ENCODE assay signal across 1 cellular context in genomic region chr2:241110607-241111442, GRCh38.
A peak's percentile ranks its signal among the peaks of the same experiment; 100 is the strongest.
TF ChIP-seq lines count a peak whose summit lies in the region.

No MANE protein-coding gene starts in this region.

TF ChIP-seq in GM12878, 131 proteins besides CTCF, POLR2A, EP300 and RAD21 (continues in another document):
- TF ChIP-seq MXI1 (IDR thresholded peaks at IDR 0.05; ENCODE audit: low read depth, low read length): no peak
- TF ChIP-seq IKZF2 (IDR thresholded peaks at IDR 0.05): peak in 1 of 2 experiments; percentile 15; a peak in 1 of 4 replicates
- TF ChIP-seq EGR1 (IDR thresholded peaks at IDR 0.05; ENCODE audit: borderline replicate concordance in 1 of 2, low read depth in 2 of 2, low read length in 2 of 2): no peak
- no peak for TF ChIP-seq CBX5 (IDR thresholded peaks at IDR 0.05; ENCODE audit: low read depth)
- no peak for TF ChIP-seq RB1 (IDR thresholded peaks at IDR 0.05; ENCODE audit: borderline replicate concordance)
- no peak for TF ChIP-seq RFX5 (IDR thresholded peaks at IDR 0.05; ENCODE audit: low read depth, low read length)
- no peak for TF ChIP-seq SMAD1 (IDR thresholded peaks at IDR 0.05; ENCODE audit: low read depth, partially characterized antibody)
- TF ChIP-seq CHD1 (IDR thresholded peaks at IDR 0.05; ENCODE audit: low read depth, low read length): no peak
- 0 out of 2 replicates have a peak, but pooled peaks have one; percentile 5 for TF ChIP-seq RUNX3 (IDR thresholded peaks at IDR 0.05; ENCODE audit: low read length)
- no peak for TF ChIP-seq SUZ12 (IDR thresholded peaks at IDR 0.05; ENCODE audit: unreplicated experiment)
- TF ChIP-seq CHD2 (IDR thresholded peaks at IDR 0.05; ENCODE audit: borderline replicate concordance, low read depth, low read length): no peak
- TF ChIP-seq, protein P1, sequence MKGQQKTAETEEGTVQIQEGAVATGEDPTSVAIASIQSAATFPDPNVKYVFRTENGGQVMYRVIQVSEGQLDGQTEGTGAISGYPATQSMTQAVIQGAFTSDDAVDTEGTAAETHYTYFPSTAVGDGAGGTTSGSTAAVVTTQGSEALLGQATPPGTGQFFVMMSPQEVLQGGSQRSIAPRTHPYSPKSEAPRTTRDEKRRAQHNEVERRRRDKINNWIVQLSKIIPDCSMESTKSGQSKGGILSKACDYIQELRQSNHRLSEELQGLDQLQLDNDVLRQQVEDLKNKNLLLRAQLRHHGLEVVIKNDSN (IDR thresholded peaks at IDR 0.05; ENCODE audit: borderline replicate concordance, extremely low read length, insufficient read depth, low read depth, low read length): no peak
- TF ChIP-seq ZNF217 (IDR thresholded peaks at IDR 0.05): no peak
- TF ChIP-seq, protein P2, sequence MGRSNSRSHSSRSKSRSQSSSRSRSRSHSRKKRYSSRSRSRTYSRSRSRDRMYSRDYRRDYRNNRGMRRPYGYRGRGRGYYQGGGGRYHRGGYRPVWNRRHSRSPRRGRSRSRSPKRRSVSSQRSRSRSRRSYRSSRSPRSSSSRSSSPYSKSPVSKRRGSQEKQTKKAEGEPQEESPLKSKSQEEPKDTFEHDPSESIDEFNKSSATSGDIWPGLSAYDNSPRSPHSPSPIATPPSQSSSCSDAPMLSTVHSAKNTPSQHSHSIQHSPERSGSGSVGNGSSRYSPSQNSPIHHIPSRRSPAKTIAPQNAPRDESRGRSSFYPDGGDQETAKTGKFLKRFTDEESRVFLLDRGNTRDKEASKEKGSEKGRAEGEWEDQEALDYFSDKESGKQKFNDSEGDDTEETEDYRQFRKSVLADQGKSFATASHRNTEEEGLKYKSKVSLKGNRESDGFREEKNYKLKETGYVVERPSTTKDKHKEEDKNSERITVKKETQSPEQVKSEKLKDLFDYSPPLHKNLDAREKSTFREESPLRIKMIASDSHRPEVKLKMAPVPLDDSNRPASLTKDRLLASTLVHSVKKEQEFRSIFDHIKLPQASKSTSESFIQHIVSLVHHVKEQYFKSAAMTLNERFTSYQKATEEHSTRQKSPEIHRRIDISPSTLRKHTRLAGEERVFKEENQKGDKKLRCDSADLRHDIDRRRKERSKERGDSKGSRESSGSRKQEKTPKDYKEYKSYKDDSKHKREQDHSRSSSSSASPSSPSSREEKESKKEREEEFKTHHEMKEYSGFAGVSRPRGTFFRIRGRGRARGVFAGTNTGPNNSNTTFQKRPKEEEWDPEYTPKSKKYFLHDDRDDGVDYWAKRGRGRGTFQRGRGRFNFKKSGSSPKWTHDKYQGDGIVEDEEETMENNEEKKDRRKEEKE (IDR thresholded peaks at IDR 0.05): no peak
- TF ChIP-seq CREM (IDR thresholded peaks at IDR 0.05; ENCODE audit: low read depth): no peak; the same call in 1 of the 2 replicates
- TF ChIP-seq BCL11A (IDR thresholded peaks at IDR 0.05; ENCODE audit: low read depth, low read length): no peak
- TF ChIP-seq, protein P3, sequence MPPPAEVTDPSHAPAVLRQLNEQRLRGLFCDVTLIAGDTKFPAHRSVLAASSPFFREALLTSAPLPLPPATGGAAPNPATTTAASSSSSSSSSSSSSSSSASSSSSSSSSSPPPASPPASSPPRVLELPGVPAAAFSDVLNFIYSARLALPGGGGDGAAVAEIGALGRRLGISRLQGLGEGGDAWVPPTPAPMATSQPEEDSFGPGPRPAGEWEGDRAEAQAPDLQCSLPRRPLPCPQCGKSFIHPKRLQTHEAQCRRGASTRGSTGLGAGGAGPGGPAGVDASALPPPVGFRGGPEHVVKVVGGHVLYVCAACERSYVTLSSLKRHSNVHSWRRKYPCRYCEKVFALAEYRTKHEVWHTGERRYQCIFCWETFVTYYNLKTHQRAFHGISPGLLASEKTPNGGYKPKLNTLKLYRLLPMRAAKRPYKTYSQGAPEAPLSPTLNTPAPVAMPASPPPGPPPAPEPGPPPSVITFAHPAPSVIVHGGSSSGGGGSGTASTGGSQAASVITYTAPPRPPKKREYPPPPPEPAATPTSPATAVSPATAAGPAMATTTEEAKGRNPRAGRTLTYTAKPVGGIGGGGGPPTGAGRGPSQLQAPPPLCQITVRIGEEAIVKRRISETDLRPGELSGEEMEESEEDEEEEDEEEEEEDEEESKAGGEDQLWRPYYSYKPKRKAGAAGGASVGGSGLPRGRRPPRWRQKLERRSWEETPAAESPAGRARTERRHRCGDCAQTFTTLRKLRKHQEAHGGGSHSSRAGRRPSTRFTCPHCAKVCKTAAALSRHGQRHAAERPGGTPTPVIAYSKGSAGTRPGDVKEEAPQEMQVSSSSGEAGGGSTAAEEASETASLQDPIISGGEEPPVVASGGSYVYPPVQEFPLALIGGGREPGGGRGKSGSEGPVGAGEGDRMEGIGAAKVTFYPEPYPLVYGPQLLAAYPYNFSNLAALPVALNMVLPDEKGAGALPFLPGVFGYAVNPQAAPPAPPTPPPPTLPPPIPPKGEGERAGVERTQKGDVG (CRISPR knock-in tag; IDR thresholded peaks at IDR 0.05): no peak
- 0 out of 2 replicates have a peak, but pooled peaks have one; percentile 44 for TF ChIP-seq GATAD2B (conservative IDR thresholded peaks at IDR 0.05; ENCODE audit: low read depth)
- no peak for TF ChIP-seq FOXK2 (IDR thresholded peaks at IDR 0.05)
- TF ChIP-seq, protein P4, sequence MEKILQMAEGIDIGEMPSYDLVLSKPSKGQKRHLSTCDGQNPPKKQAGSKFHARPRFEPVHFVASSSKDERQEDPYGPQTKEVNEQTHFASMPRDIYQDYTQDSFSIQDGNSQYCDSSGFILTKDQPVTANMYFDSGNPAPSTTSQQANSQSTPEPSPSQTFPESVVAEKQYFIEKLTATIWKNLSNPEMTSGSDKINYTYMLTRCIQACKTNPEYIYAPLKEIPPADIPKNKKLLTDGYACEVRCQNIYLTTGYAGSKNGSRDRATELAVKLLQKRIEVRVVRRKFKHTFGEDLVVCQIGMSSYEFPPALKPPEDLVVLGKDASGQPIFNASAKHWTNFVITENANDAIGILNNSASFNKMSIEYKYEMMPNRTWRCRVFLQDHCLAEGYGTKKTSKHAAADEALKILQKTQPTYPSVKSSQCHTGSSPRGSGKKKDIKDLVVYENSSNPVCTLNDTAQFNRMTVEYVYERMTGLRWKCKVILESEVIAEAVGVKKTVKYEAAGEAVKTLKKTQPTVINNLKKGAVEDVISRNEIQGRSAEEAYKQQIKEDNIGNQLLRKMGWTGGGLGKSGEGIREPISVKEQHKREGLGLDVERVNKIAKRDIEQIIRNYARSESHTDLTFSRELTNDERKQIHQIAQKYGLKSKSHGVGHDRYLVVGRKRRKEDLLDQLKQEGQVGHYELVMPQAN (conservative IDR thresholded peaks at IDR 0.05): no peak
- no peak for TF ChIP-seq LARP7 (IDR thresholded peaks at IDR 0.05)
- no peak for TF ChIP-seq PBX3 (IDR thresholded peaks at IDR 0.05; ENCODE audit: insufficient replicate concordance, low read depth, low read length)
- no peak for TF ChIP-seq E2F8 (IDR thresholded peaks at IDR 0.05; ENCODE audit: low read depth, partially characterized antibody)
- TF ChIP-seq SMC3 (IDR thresholded peaks at IDR 0.05; ENCODE audit: borderline replicate concordance, low read length): no peak
- TF ChIP-seq NFIC (IDR thresholded peaks at IDR 0.05; ENCODE audit: low read depth, low read length): no peak
- no peak for TF ChIP-seq HDAC2 (IDR thresholded peaks at IDR 0.05)
- no peak for TF ChIP-seq ZZZ3 (IDR thresholded peaks at IDR 0.05; ENCODE audit: control insufficient read depth, insufficient read length, low read depth)
- TF ChIP-seq MEF2B (IDR thresholded peaks at IDR 0.05; ENCODE audit: partially characterized antibody, poor library complexity, severe bottlenecking): no peak
- TF ChIP-seq TBL1XR1 (IDR thresholded peaks at IDR 0.05; ENCODE audit: low read depth, low read length): no peak
- TF ChIP-seq BMI1 (IDR thresholded peaks at IDR 0.05; ENCODE audit: borderline replicate concordance): no peak
- TF ChIP-seq BHLHE40 (IDR thresholded peaks at IDR 0.05; ENCODE audit: borderline replicate concordance in 1 of 2, low read depth in 2 of 2, low read length in 1 of 2): peak; percentile 26 to 80; a peak in 2 of 4 replicates
- TF ChIP-seq ETV6 (conservative IDR thresholded peaks at IDR 0.05 in 1 of 2, IDR thresholded peaks at IDR 0.05 in 1 of 2; ENCODE audit: borderline replicate concordance in 1 of 2, low read depth in 1 of 2): no peak
- TF ChIP-seq YBX1 (IDR thresholded peaks at IDR 0.05): no peak
- no peak for TF ChIP-seq EED (IDR thresholded peaks at IDR 0.05; ENCODE audit: low read depth)
- TF ChIP-seq ZNF384 (IDR thresholded peaks at IDR 0.05; ENCODE audit: borderline replicate concordance, low read depth, low read length): no peak
- TF ChIP-seq IRF5 (IDR thresholded peaks at IDR 0.05; ENCODE audit: borderline replicate concordance): no peak
- no peak for TF ChIP-seq NR2F1 (conservative IDR thresholded peaks at IDR 0.05)
- TF ChIP-seq SREBF1 (IDR thresholded peaks at IDR 0.05; ENCODE audit: low read length): no peak
- no peak for TF ChIP-seq FOXM1 (IDR thresholded peaks at IDR 0.05; ENCODE audit: low read depth, low read length)
- TF ChIP-seq ELK1 (IDR thresholded peaks at IDR 0.05; ENCODE audit: low read depth, low read length): no peak
- TF ChIP-seq, protein P5, sequence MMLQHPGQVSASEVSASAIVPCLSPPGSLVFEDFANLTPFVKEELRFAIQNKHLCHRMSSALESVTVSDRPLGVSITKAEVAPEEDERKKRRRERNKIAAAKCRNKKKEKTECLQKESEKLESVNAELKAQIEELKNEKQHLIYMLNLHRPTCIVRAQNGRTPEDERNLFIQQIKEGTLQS (IDR thresholded peaks at IDR 0.05; ENCODE audit: borderline replicate concordance, extremely low read depth, low read depth, low read length): no peak
- no peak for TF ChIP-seq MTA2 (IDR thresholded peaks at IDR 0.05; ENCODE audit: low read depth)
- no peak for TF ChIP-seq ZNF622 (IDR thresholded peaks at IDR 0.05)
- no peak for TF ChIP-seq ZSCAN29 (IDR thresholded peaks at IDR 0.05)
- no peak for TF ChIP-seq MYC (IDR thresholded peaks at IDR 0.05; ENCODE audit: insufficient read depth, insufficient read length, insufficient replicate concordance, low read length, severe bottlenecking)
- TF ChIP-seq HCFC1 (IDR thresholded peaks at IDR 0.05; ENCODE audit: low read length): no peak
- no peak for TF ChIP-seq ZBTB33 (IDR thresholded peaks at IDR 0.05)
